Comparison of ENCODE assay signal across 21 cellular contexts in genomic region chr4:118839221-118839927, GRCh38. TPM values are rescaled to one million over a fixed set of nuclear protein-coding genes. Genes with fewer than 3 reads are reported as not detected.
DNase-seq lines count a peak whose midpoint lies in the region; ATAC-seq and TF ChIP-seq lines count a peak whose summit lies in the region.
"Had no signal": no experiment of that assay in that cellular context is flagged by ENCODE, and none has a peak within 500 bp of the region (broad histone marks: within the 10 kb centered on the region; RNA-seq: fewer than 3 reads in every experiment).

No MANE protein-coding gene starts in this region.

- H4K20me1 ChIP-seq in Loucy (ENCODE audit: insufficient read depth, low read length, poor library complexity, severe bottlenecking), result peaks cover 4% of the 10 kb centered on the region

- no peaks in the 10 kb centered on the region for H3K27me3 ChIP-seq in CD8-positive, alpha-beta T cell (ENCODE audit: insufficient read depth, low read length)
- H3K27me3 ChIP-seq in Loucy (ENCODE audit: insufficient read depth, low read length, poor library complexity, severe bottlenecking), result no peaks in the 10 kb centered on the region
- H3K27me3 ChIP-seq: BLaER1 treated with 17β-estradiol and CSF1 and Interleukin-3, amounts not matched to agents 10 nM and 100 nM; Peyer's patch had no signal

- peaks cover 14% of the 10 kb centered on the region for H3K4me1 Mint-ChIP-seq in CD8-positive, alpha-beta T cell (ENCODE audit: low read depth)
- H3K4me1 Mint-ChIP-seq in activated CD8-positive, alpha-beta T cell treated with anti-CD3 and anti-CD28 coated beads, Interleukin-2, amount 10 ng/mL, durations not matched to agents 7 days and 5 days (ENCODE audit: low read depth), result peaks cover 14% of the 10 kb centered on the region

- H3K9me3 ChIP-seq in CD8-positive, alpha-beta T cell (ENCODE audit: low read length), result no peaks in the 10 kb centered on the region
- H3K9me3 ChIP-seq in Loucy (ENCODE audit: insufficient read depth, low read depth, low read length), result no peaks in the 10 kb centered on the region
- H3K9me3 ChIP-seq: BLaER1 treated with 17β-estradiol and CSF1 and Interleukin-3, amounts not matched to agents 10 nM and 100 nM; Peyer's patch had no signal

- no peak overlapping the region for H3K4me3 Mint-ChIP-seq in CD8-positive, alpha-beta T cell
- no peak overlapping the region for H3K4me3 Mint-ChIP-seq in activated CD8-positive, alpha-beta T cell treated with anti-CD3 and anti-CD28 coated beads, Interleukin-2, amount 10 ng/mL, durations not matched to agents 7 days and 5 days

- H3K27ac Mint-ChIP-seq in CD8-positive, alpha-beta T cell, result no peak overlapping the region
- H3K27ac Mint-ChIP-seq in activated CD8-positive, alpha-beta T cell treated with anti-CD3 and anti-CD28 coated beads, Interleukin-2, amount 10 ng/mL, durations not matched to agents 7 days and 5 days, result no peak overlapping the region

- H3K36me3 ChIP-seq in CD8-positive, alpha-beta T cell (ENCODE audit: insufficient read depth, low read length), result no peaks in the 10 kb centered on the region
- no peaks in the 10 kb centered on the region for H3K36me3 ChIP-seq in Loucy (ENCODE audit: insufficient read depth, low read length)
- H3K36me3 ChIP-seq: BLaER1 treated with 17β-estradiol and CSF1 and Interleukin-3, amounts not matched to agents 10 nM and 100 nM; Peyer's patch had no signal

- H3K79me2 ChIP-seq in Loucy (ENCODE audit: insufficient read depth, low read length), result peaks cover 10% of the 10 kb centered on the region

- ATAC-seq in CD8-positive, alpha-beta T cell, result no peak
- ATAC-seq in activated CD8-positive, alpha-beta T cell treated with anti-CD3 and anti-CD28 coated beads, Interleukin-2, amount 10 ng/mL, durations not matched to agents 7 days and 5 days, result no peak
- no peak for ATAC-seq in HG03039 (IDR thresholded peaks at IDR 0.05; ENCODE audit: unreplicated experiment)
- ATAC-seq: HepG2 had no signal

- H3K27me3 Mint-ChIP-seq in CD8-positive, alpha-beta T cell (ENCODE audit: low read depth), result no peaks in the 10 kb centered on the region
- H3K27me3 Mint-ChIP-seq in activated CD8-positive, alpha-beta T cell treated with anti-CD3 and anti-CD28 coated beads, Interleukin-2, amount 10 ng/mL, durations not matched to agents 7 days and 5 days (ENCODE audit: low read depth), result peaks cover 8% of the 10 kb centered on the region

- no peaks in the 10 kb centered on the region for H3K9me2 ChIP-seq in Loucy (replicated peaks; ENCODE audit: low read depth, low read length)

- H3K9me3 Mint-ChIP-seq in CD8-positive, alpha-beta T cell, result no peaks in the 10 kb centered on the region
- no peaks in the 10 kb centered on the region for H3K9me3 Mint-ChIP-seq in activated CD8-positive, alpha-beta T cell treated with anti-CD3 and anti-CD28 coated beads, Interleukin-2, amount 10 ng/mL, durations not matched to agents 7 days and 5 days (ENCODE audit: insufficient read depth)
- H3K9me3 Mint-ChIP-seq: CD8-positive, alpha-beta memory T cell had no signal

- H3K4me2 ChIP-seq in Loucy (ENCODE audit: low read depth, low read length, poor library complexity, severe bottlenecking), result no peak overlapping the region
- H3K4me2 ChIP-seq: BLaER1 treated with 17β-estradiol and CSF1 and Interleukin-3, amounts not matched to agents 10 nM and 100 nM had no signal

- no peak overlapping the region for H2AFZ ChIP-seq in Loucy (ENCODE audit: low read length)

- TF ChIP-seq CTCF in CD8-positive, alpha-beta T cell (IDR thresholded peaks at IDR 0.05), result peak; percentile 55
- peak; percentile 20; the same call in 1 of the 2 replicates for TF ChIP-seq CTCF in Loucy (conservative IDR thresholded peaks at IDR 0.05; ENCODE audit: low read length)

- H3K9ac ChIP-seq in Loucy (ENCODE audit: low read depth, low read length, poor library complexity, severe bottlenecking), result no peak overlapping the region
- H3K9ac ChIP-seq: BLaER1 treated with 17β-estradiol and CSF1 and Interleukin-3, amounts not matched to agents 10 nM and 100 nM had no signal

- POLR2A ChIA-PET in CD8-positive, alpha-beta T cell (lab: Charles Lee), result interaction anchor here (0.6 to 1.7 kb wide), 2 partner anchors 11 to 68 kb away, joined by 4 to 5 read pairs; no protein-coding TSS in a partner anchor
- POLR2A ChIA-PET in activated CD8-positive, alpha-beta T cell treated with anti-CD3 and anti-CD28 coated beads, Interleukin-2, amount 10 ng/mL, durations not matched to agents 7 days and 5 days (lab: Charles Lee), result interaction anchor here (0.6 to 0.9 kb wide), 2 partner anchors 11 to 19 kb away, joined by 3 read pairs; no protein-coding TSS in a partner anchor

- peaks cover 10% of the 10 kb centered on the region for H3K36me3 Mint-ChIP-seq in CD8-positive, alpha-beta T cell
- H3K36me3 Mint-ChIP-seq in activated CD8-positive, alpha-beta T cell treated with anti-CD3 and anti-CD28 coated beads, Interleukin-2, amount 10 ng/mL, durations not matched to agents 7 days and 5 days (ENCODE audit: low read depth), result peaks cover 6% of the 10 kb centered on the region

- no peak overlapping the region for H3K4me3 ChIP-seq in CD8-positive, alpha-beta T cell (ENCODE audit: low read depth, low read length)
- no peak overlapping the region for H3K4me3 ChIP-seq in Loucy (ENCODE audit: low read length, poor library complexity, severe bottlenecking)
- H3K4me3 ChIP-seq: BLaER1 treated with 17β-estradiol and CSF1 and Interleukin-3, amounts not matched to agents 10 nM and 100 nM; Peyer's patch had no signal

- H3K27ac ChIP-seq in CD8-positive, alpha-beta T cell (ENCODE audit: low read depth, low read length), result no peak overlapping the region
- H3K27ac ChIP-seq: BLaER1 treated with 17β-estradiol and CSF1 and Interleukin-3, amounts not matched to agents 10 nM and 100 nM; Peyer's patch had no signal

- CTCF ChIA-PET in CD8-positive, alpha-beta T cell (lab: Charles Lee), result interaction anchor here (0.8 to 5.6 kb wide), 21 partner anchors 8 to 100 kb away, joined by 3 to 40 read pairs (median 5); no protein-coding TSS in a partner anchor
- CTCF ChIA-PET in activated CD8-positive, alpha-beta T cell treated with anti-CD3 and anti-CD28 coated beads, Interleukin-2, amount 10 ng/mL, durations not matched to agents 7 days and 5 days (lab: Charles Lee), result interaction anchor here (0.7 to 4.6 kb wide), 16 partner anchors 8 to 154 kb away, joined by 3 to 43 read pairs (median 4); partner anchors contain the start of gene METTL14

- peaks cover 6% of the 10 kb centered on the region for H3K4me1 ChIP-seq in CD8-positive, alpha-beta T cell (ENCODE audit: insufficient read depth, low read length)
- H3K4me1 ChIP-seq in Loucy (ENCODE audit: insufficient read depth, low read length, poor library complexity, severe bottlenecking), result peaks cover 14% of the 10 kb centered on the region

- intact Hi-C loops in CD8-positive, alpha-beta T cell (cut with DNase I, micrococcal nuclease), result loop anchor here (1.0 to 10.0 kb wide), 12 partner anchors 9 to 793 kb away; partner anchors contain the start of genes METTL14 (in 1 of the 2), PDE5A (in 1 of the 2) and USP53 (in 1 of the 2)

- H3F3A ChIP-seq in Loucy (ENCODE audit: low read depth), result no peaks in the 10 kb centered on the region

- peak in 1 of 7 experiments; percentile 28 for DNase-seq in CD8-positive, alpha-beta T cell
- DNase-seq in activated CD8-positive, alpha-beta T cell treated with anti-CD3 and anti-CD28 coated beads, Interleukin-2, amount 10 ng/mL, durations not matched to agents 7 days and 5 days, result peak; percentile 53
- DNase-seq in myocyte (ENCODE audit: low read depth), result peak; percentile 69
- DNase-seq in NCI-H748 (lab: John Stamatoyannopoulos, UW; ENCODE audit: unreplicated experiment), result no peak
- DNase-seq in ecto neural progenitor cell (ENCODE audit: low spot score), result no peak
- DNase-seq in DMS114 treated with DMSO at 0.1 percent for 48 hours (lab: John Stamatoyannopoulos, UW; ENCODE audit: unreplicated experiment), result no peak
- DNase-seq: CD8-positive, alpha-beta memory T cell; DMS 273 treated with DMSO at 0.1 percent for 48 hours; DND-41; NCI-H1105; NCI-H1436 treated with DMSO at 0.1 percent for 48 hours; NCI-H187 treated with DMSO at 0.1 percent for 48 hours; NCI-H2227 treated with DMSO at 0.1 percent for 48 hours; NCI-H526 treated with DMSO at 0.1 percent for 48 hours; Peyer's patch; SHP77 treated with DMSO at 0.1 percent for 48 hours; T-helper 1 cell had no signal

RNA-seq across cellular contexts. Expression of gene SEC24D, which starts 3.4 kb away (rescaled TPM):
- 10 to 100 TPM; 16.7 to 17.2 TPM for total RNA-seq in CD8-positive, alpha-beta T cell
- total RNA-seq in activated CD8-positive, alpha-beta T cell treated with anti-CD3 and anti-CD28 coated beads, Interleukin-2, amount 10 ng/mL, durations not matched to agents 7 days and 5 days, result 10 to 100 TPM; 29.5 to 32.7 TPM
- total RNA-seq in myocyte, result 61.6 and 91.0 TPM in 2 replicates
- 97.2 TPM for polyA plus RNA-seq in myocyte (2012)

RNA-seq across cellular contexts. Expression of gene SYNPO2, which starts 49.3 kb away (rescaled TPM):
- under 1 TPM; 0.24 to 0.25 TPM for total RNA-seq in CD8-positive, alpha-beta T cell
- total RNA-seq in activated CD8-positive, alpha-beta T cell treated with anti-CD3 and anti-CD28 coated beads, Interleukin-2, amount 10 ng/mL, durations not matched to agents 7 days and 5 days, result under 1 TPM; 0.60 to 0.74 TPM
- 567 and 588 TPM in 2 replicates for total RNA-seq in myocyte
- 128 TPM for polyA plus RNA-seq in myocyte (2012)
- total RNA-seq: HepG2 had no signal
- polyA plus RNA-seq: HepG2 had no signal

Comparison
In these comparisons a context has a peak if more than half of its experiments do, and no peak if none do; other contexts are left out.
1. DNase-seq: peak in activated CD8-positive, alpha-beta T cell treated with anti-CD3 and anti-CD28 coated beads, Interleukin-2, amount 10 ng/mL, durations not matched to agents 7 days and 5 days (single experiment) and myocyte (single experiment); none in NCI-H748 (single experiment), ecto neural progenitor cell (single experiment) and DMS114 treated with DMSO at 0.1 percent for 48 hours (single experiment).
2. RNA of gene SYNPO2, which starts 49.3 kb away (total RNA-seq): 567 to 588 TPM in myocyte; 0.60 to 0.74 TPM in activated CD8-positive, alpha-beta T cell treated with anti-CD3 and anti-CD28 coated beads, Interleukin-2, amount 10 ng/mL, durations not matched to agents 7 days and 5 days and 0.24 to 0.25 TPM in CD8-positive, alpha-beta T cell; every median in the first group is over 100 times any median in the second.